ENCODE assay signal across 9 cellular contexts in the genomic region with DNA sequence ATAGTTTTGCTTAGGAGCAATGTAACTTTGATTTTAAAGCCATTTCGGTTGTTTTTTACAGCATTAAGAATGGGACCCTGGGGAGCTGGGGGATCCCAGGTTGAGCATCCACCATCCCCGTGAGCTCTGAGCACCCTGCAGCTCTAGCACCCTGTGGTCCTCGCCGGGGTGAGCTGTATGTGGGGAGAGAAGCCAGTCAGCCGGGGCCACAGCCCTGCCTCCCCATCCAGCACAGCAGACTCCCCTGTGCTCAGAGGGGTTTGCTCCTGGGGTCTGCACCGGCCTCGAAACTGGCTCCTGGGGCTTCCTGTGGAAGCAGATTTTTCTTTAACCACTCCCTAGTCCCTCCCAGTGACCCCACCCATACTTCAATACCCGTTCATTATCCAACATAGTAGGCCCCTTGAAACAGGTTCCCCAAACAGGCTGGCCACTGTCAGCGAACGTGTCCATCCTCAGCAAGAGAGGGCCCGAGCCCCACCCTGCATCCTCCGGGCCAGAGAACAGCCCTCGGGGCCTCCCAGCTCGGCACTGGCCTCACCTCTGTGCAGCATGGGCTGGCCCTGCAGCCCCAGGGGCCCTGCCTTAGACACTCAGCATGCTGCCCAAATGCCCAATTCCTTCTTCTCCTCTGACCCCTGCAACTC. TPM values are rescaled to one million over a fixed set of nuclear protein-coding genes. Genes with fewer than 3 reads are reported as not detected.
DNase-seq lines count a peak whose midpoint lies in the region; ATAC-seq, FAIRE-seq and TF ChIP-seq lines count a peak whose summit lies in the region.
"Had no signal": no experiment of that assay in that cellular context is flagged by ENCODE, and none has a peak within 500 bp of the region (broad histone marks: within the 10 kb centered on the region; RNA-seq: fewer than 3 reads in every experiment).

No MANE protein-coding gene starts in this region.

- peak overlapping the region; percentile 72 to 73 for H4K8ac ChIP-seq in IMR-90 (ENCODE audit: low read depth in 2 of 2, low read length in 2 of 2)

- H3K4me3 ChIP-seq in IMR-90 (ENCODE audit: insufficient read depth, low read depth, low read length) (peak overlapping the region; percentile 96), fibroblast of pulmonary artery (replicated peaks; ENCODE audit: low read depth, low read length) (peak overlapping the region; percentile 92), muscle layer of colon (ENCODE audit: low read depth in 1 of 2, low read length in 2 of 2) (peak overlapping the region; percentile 75 to 94), thyroid gland (replicated peaks in 1 of 3) (peak overlapping the region in 1 of 3 donors; percentile 14)

- CTCF ChIA-PET in IMR-90 (lab: Yijun Ruan, JAX) = interaction anchor here (0.8 to 1.6 kb wide), 3 partner anchors 9 to 159 kb away, joined by 4 to 6 read pairs (median 4); no protein-coding TSS in a partner anchor
- CTCF ChIA-PET in activated CD4-positive, alpha-beta memory T cell treated with anti-CD3 and anti-CD28 coated beads, Interleukin-2, amount 10 ng/mL, durations not matched to agents 7 days and 5 days (lab: Charles Lee) = no interaction called here

- 0 out of 3 replicates have a peak overlapping the region, but pooled peaks have one; percentile 33 for H2BK15ac ChIP-seq in IMR-90 (ENCODE audit: low read depth, low read length)

- H3K18ac ChIP-seq in IMR-90 (ENCODE audit: low read depth, low read length) = peak overlapping the region; percentile 41

- H3K4me2 ChIP-seq in IMR-90 (ENCODE audit: low read depth, low read length) = peak overlapping the region; percentile 85

- H3K36me3 ChIP-seq in IMR-90 (ENCODE audit: control insufficient read depth, insufficient read depth, low read length) (peaks cover 25% of the 10 kb centered on the region), muscle layer of colon (ENCODE audit: insufficient read depth, low read length) (no peaks in the 10 kb centered on the region), thyroid gland (no peaks in the 10 kb centered on the region)

- TF ChIP-seq RAD21 in IMR-90 (IDR thresholded peaks at IDR 0.05; ENCODE audit: low read length) = no peak; the same call in 1 of the 2 replicates

- no peaks in the 10 kb centered on the region for H3K79me1 ChIP-seq in IMR-90 (ENCODE audit: low read depth in 1 of 2, low read length in 2 of 2)

- peak overlapping the region; percentile 91 for H2BK5ac ChIP-seq in IMR-90 (ENCODE audit: low read depth, low read length, poor library complexity, severe bottlenecking)

- peak overlapping the region; percentile 91 for H3K14ac ChIP-seq in IMR-90 (replicated peaks; ENCODE audit: low read depth, low read length)

- H4K91ac ChIP-seq in IMR-90 (ENCODE audit: insufficient read depth, low read depth, low read length) = peak overlapping the region; percentile 88

- H3K9me1 ChIP-seq in IMR-90 (ENCODE audit: insufficient read depth, low read length) = no peaks in the 10 kb centered on the region

- H2AFZ ChIP-seq in IMR-90 (replicated peaks; ENCODE audit: low read length, poor library complexity) = peak overlapping the region; percentile 45

- TF ChIP-seq CTCF in IMR-90 (conservative IDR thresholded peaks at IDR 0.05; ENCODE audit: low read depth, low read length) (no peak), fibroblast of pulmonary artery (IDR thresholded peaks at IDR 0.05; ENCODE audit: low read length, missing control alignments) (no peak), thyroid gland (IDR thresholded peaks at IDR 0.05) (no peak)

- peak overlapping the region; percentile 97 for H3K56ac ChIP-seq in IMR-90 (ENCODE audit: extremely low read depth, insufficient read depth, low read length)

- H4K5ac ChIP-seq in IMR-90 (ENCODE audit: low read depth, low read length) = peak overlapping the region; percentile 65

- H3K9ac ChIP-seq in IMR-90 (ENCODE audit: low read depth, low read length) (peak overlapping the region; percentile 99), muscle layer of colon (ENCODE audit: low read length) (peak overlapping the region; percentile 93)

- H3K27me3 Mint-ChIP-seq in activated CD4-positive, alpha-beta memory T cell treated with anti-CD3 and anti-CD28 coated beads, Interleukin-2, amount 10 ng/mL, durations not matched to agents 7 days and 5 days = peaks cover 3% of the 10 kb centered on the region

- TF ChIP-seq POLR2A in IMR-90 (IDR thresholded peaks at IDR 0.05; ENCODE audit: low read depth, low read length) = no peak; the same call in 1 of the 2 replicates
- no peak for TF ChIP-seq POLR2A in thyroid gland (IDR thresholded peaks at IDR 0.05)

- no peak for FAIRE-seq in urothelium cell line (lab: Jason Lieb, UNC)

- no peak overlapping the region for H3K4me3 Mint-ChIP-seq in activated CD4-positive, alpha-beta memory T cell treated with anti-CD3 and anti-CD28 coated beads, Interleukin-2, amount 10 ng/mL, durations not matched to agents 7 days and 5 days

- H3K23ac ChIP-seq in IMR-90 (ENCODE audit: low read depth, low read length) = peak overlapping the region; percentile 99

- peaks cover 61% of the 10 kb centered on the region for H4K20me1 ChIP-seq in IMR-90 (ENCODE audit: insufficient read depth, low read length)

- H3K4ac ChIP-seq in IMR-90 (ENCODE audit: low read depth, low read length) = peak overlapping the region; percentile 95

- H3K9me3 Mint-ChIP-seq in activated CD4-positive, alpha-beta memory T cell treated with anti-CD3 and anti-CD28 coated beads, Interleukin-2, amount 10 ng/mL, durations not matched to agents 7 days and 5 days = no peaks in the 10 kb centered on the region

- H3K27ac ChIP-seq in IMR-90 (ENCODE audit: insufficient read depth, low read length) (peak overlapping the region; percentile 89), muscle layer of colon (ENCODE audit: low read depth, low read length) (peak overlapping the region; percentile 94), thyroid gland (peak overlapping the region; percentile 26 to 79 (median 64))

- H3K9me3 ChIP-seq in IMR-90 (ENCODE audit: control insufficient read depth, insufficient read depth, low read length) = no peaks in the 10 kb centered on the region
- H3K9me3 ChIP-seq in muscle layer of colon (ENCODE audit: low read length) = no peaks in the 10 kb centered on the region
- H3K9me3 ChIP-seq in thyroid gland = no peaks in the 10 kb centered on the region

- peak overlapping the region; percentile 91 for H2AK5ac ChIP-seq in IMR-90 (ENCODE audit: low read depth, low read length)

- H3K36me3 Mint-ChIP-seq in activated CD4-positive, alpha-beta memory T cell treated with anti-CD3 and anti-CD28 coated beads, Interleukin-2, amount 10 ng/mL, durations not matched to agents 7 days and 5 days (ENCODE audit: low read depth) = no peaks in the 10 kb centered on the region

- H2BK20ac ChIP-seq in IMR-90 (ENCODE audit: low read depth, low read length) = peak overlapping the region; percentile 16

- intact Hi-C loops in IMR-90 (cut with micrococcal nuclease) (loop anchor here (5.0 kb wide), 2 partner anchors 155 to 240 kb away; no protein-coding TSS in a partner anchor), thyroid gland (cut with DNase I) (loop anchor here (5.0 kb wide), 1 partner anchor 245 kb away; no protein-coding TSS in a partner anchor)

- no TSS peak for BruUV-seq in IMR-90 (replicated peaks; lab: Mats Ljungman, UMichigan)

- DNase-seq in IMR-90 (no peak), fibroblast of pulmonary artery (ENCODE audit: low read depth) (no peak), thyroid gland (no peak), urothelium cell line (ENCODE audit: low spot score) (no peak), cerebellum (ENCODE audit: low spot score) (no peak)
- no peak for DNase-seq in activated CD4-positive, alpha-beta memory T cell treated with anti-CD3 and anti-CD28 coated beads, Interleukin-2, amount 10 ng/mL, durations not matched to agents 7 days and 5 days
- DNase-seq: kidney glomerular epithelial cell had no signal

- WGBS in IMR-90 (ENCODE audit: extremely low coverage in 2 of 2, insufficient read length in 1 of 2), 2 experiments = 0% methylated on average over 9 of the region's 14 CpGs; no CpG with 5 or more reads in 1 of the 2 experiments
- WGBS in thyroid gland, 2 donors = 64 to 71% methylated on average over 14 of the region's 14 CpGs

- POLR2A ChIA-PET in IMR-90 (lab: Charles Lee; ENCODE audit: unreplicated experiment) = interaction anchor here (0.9 to 1.6 kb wide), 4 partner anchors 9 to 62 kb away, joined by 3 to 12 read pairs (median 4); no protein-coding TSS in a partner anchor
- POLR2A ChIA-PET in activated CD4-positive, alpha-beta memory T cell treated with anti-CD3 and anti-CD28 coated beads, Interleukin-2, amount 10 ng/mL, durations not matched to agents 7 days and 5 days (lab: Charles Lee) = no interaction called here

- H3K4me1 ChIP-seq in IMR-90 (ENCODE audit: control insufficient read depth, insufficient read depth, low read length) = peaks cover 3% of the 10 kb centered on the region; the same call in 1 of the 2 replicates
- H3K4me1 ChIP-seq in muscle layer of colon (ENCODE audit: insufficient read depth, low read length) = peaks cover 12% of the 10 kb centered on the region
- no peaks in the 10 kb centered on the region for H3K4me1 ChIP-seq in thyroid gland

- H3K4me1 Mint-ChIP-seq in activated CD4-positive, alpha-beta memory T cell treated with anti-CD3 and anti-CD28 coated beads, Interleukin-2, amount 10 ng/mL, durations not matched to agents 7 days and 5 days = no peaks in the 10 kb centered on the region

- H3K27me3 ChIP-seq in IMR-90 (ENCODE audit: control insufficient read depth, insufficient read depth, low read length) (no peaks in the 10 kb centered on the region), muscle layer of colon (ENCODE audit: control insufficient read depth in 1 of 2, insufficient read depth in 2 of 2, low read length in 2 of 2) (no peaks in the 10 kb centered on the region), thyroid gland (no peaks in the 10 kb centered on the region)

- H3K27ac Mint-ChIP-seq in activated CD4-positive, alpha-beta memory T cell treated with anti-CD3 and anti-CD28 coated beads, Interleukin-2, amount 10 ng/mL, durations not matched to agents 7 days and 5 days = no peak overlapping the region

- in situ Hi-C loops in IMR-90 (cut with MboI; ENCODE audit: low sequenced_read_pairs) = loop anchor here (10.0 kb wide), 1 partner anchor 162 kb away; no protein-coding TSS in a partner anchor

- ATAC-seq in IMR-90 (ENCODE audit: low read depth) (peak; percentile 11), HG03097 (IDR thresholded peaks at IDR 0.05; ENCODE audit: low FRiP score, unreplicated experiment) (no peak)

- dilution Hi-C loops in IMR-90 (cut with HindIII; ENCODE audit: low sequenced_read_pairs, unreplicated experiment) = no loop called here

- H2AK9ac ChIP-seq in IMR-90 (replicated peaks; ENCODE audit: low read depth, low read length, poor library complexity) = peak overlapping the region; percentile 68

- H2BK120ac ChIP-seq in IMR-90 (ENCODE audit: low read depth, low read length) = peak overlapping the region; percentile 80

RNA-seq across cellular contexts. Expression of gene COL6A3, which starts 1.2 kb away (rescaled TPM):
- total RNA-seq in IMR-90 (2012; rRNA removed) (1,501 and 1,855 TPM in 2 replicates), thyroid gland (100 to 1,000 TPM in 3 of 4 donors, 10 to 100 TPM in 1; 82.6 to 168 (median 146) TPM), cerebellum (59.6 TPM)
- polyA plus RNA-seq in IMR-90 (2012; rRNA removed) = 798 and 964 TPM in 2 replicates
- 520 and 674 TPM in 2 replicates for polyA plus RNA-seq in IMR-90 (2012; cell fraction: cytosol; rRNA removed)
- 700 and 999 TPM in 2 replicates for polyA plus RNA-seq in IMR-90 (2012; cell fraction: nucleus; rRNA removed; ENCODE audit: low replicate concordance)
- total RNA-seq in activated CD4-positive, alpha-beta memory T cell treated with anti-CD3 and anti-CD28 coated beads, Interleukin-2, amount 10 ng/mL, durations not matched to agents 7 days and 5 days = 1 to 10 TPM in 1 of 2 experiments, under 1 TPM in 1; 0.90 to 1.3 TPM

Comparison
In these comparisons a context has a peak if more than half of its experiments do, and no peak if none do; other contexts are left out.
1. RNA of gene COL6A3, which starts 1.2 kb away (total RNA-seq): 1,501 to 1,855 TPM in IMR-90, 82.6 to 168 TPM in thyroid gland and 59.6 TPM in cerebellum (single experiment); 0.90 to 1.3 TPM in activated CD4-positive, alpha-beta memory T cell treated with anti-CD3 and anti-CD28 coated beads, Interleukin-2, amount 10 ng/mL, durations not matched to agents 7 days and 5 days; every median in the first group is over 10 times any median in the second.
2. Peak in every context shown above with its lines, with median percentiles within 50 percentile points of each other: H3K27ac ChIP-seq.